8 cellular contexts compared by ENCODE assay signal in genomic region chr6:13454286-13455221, GRCh38. TPM values are rescaled to one million over a fixed set of nuclear protein-coding genes. Genes with fewer than 3 reads are reported as not detected.
DNase-seq lines count a peak whose midpoint lies in the region; ATAC-seq and TF ChIP-seq lines count a peak whose summit lies in the region.

No MANE protein-coding gene starts in this region.

- POLR2A ChIA-PET in activated CD4-positive, alpha-beta memory T cell treated with anti-CD3 and anti-CD28 coated beads, Interleukin-2, amount 10 ng/mL, durations not matched to agents 7 days and 5 days (lab: Charles Lee): interaction anchor here (0.9 to 2.2 kb wide), 7 partner anchors 11 to 306 kb away, joined by 3 to 6 read pairs (median 5); partner anchors contain the start of gene GFOD1

- no peaks in the 10 kb centered on the region for H3K27me3 Mint-ChIP-seq in activated CD4-positive, alpha-beta memory T cell treated with anti-CD3 and anti-CD28 coated beads, Interleukin-2, amount 10 ng/mL, durations not matched to agents 7 days and 5 days
- no peaks in the 10 kb centered on the region for H3K27me3 Mint-ChIP-seq in effector memory CD8-positive, alpha-beta T cell
- no peaks in the 10 kb centered on the region for H3K27me3 Mint-ChIP-seq in natural killer cell (ENCODE audit: low read depth in 2 of 2)

- TF ChIP-seq EP300 in Ishikawa (IDR thresholded peaks at IDR 0.05; ENCODE audit: borderline replicate concordance) (no peak), stomach (IDR thresholded peaks at IDR 0.05) (no peak)

- 50 to 64% (median 63%) methylated on average over 11 of the region's 11 CpGs for WGBS in stomach, 5 donors

- peaks cover 28% of the 10 kb centered on the region for H3K4me1 Mint-ChIP-seq in activated CD4-positive, alpha-beta memory T cell treated with anti-CD3 and anti-CD28 coated beads, Interleukin-2, amount 10 ng/mL, durations not matched to agents 7 days and 5 days
- peaks cover 31 to 38% of the 10 kb centered on the region in 2 donors for H3K4me1 Mint-ChIP-seq in effector memory CD8-positive, alpha-beta T cell (ENCODE audit: low read depth in 2 of 2)
- H3K4me1 Mint-ChIP-seq in natural killer cell: peaks cover 85 to 87% of the 10 kb centered on the region in 2 donors

- no peaks in the 10 kb centered on the region for H3K9me3 ChIP-seq in stomach

- peaks cover 9 to 75% (median 37%) of the 10 kb centered on the region in 4 donors for H3K4me1 ChIP-seq in stomach

- CTCF ChIA-PET in activated CD4-positive, alpha-beta memory T cell treated with anti-CD3 and anti-CD28 coated beads, Interleukin-2, amount 10 ng/mL, durations not matched to agents 7 days and 5 days (lab: Charles Lee): interaction anchor here (0.7 to 3.1 kb wide), 7 partner anchors 10 to 161 kb away, joined by 3 to 11 read pairs (median 3); partner anchors contain the start of gene SIRT5

- peak; percentile 45 for ATAC-seq in GM18511 (IDR thresholded peaks at IDR 0.05; ENCODE audit: unreplicated experiment)
- ATAC-seq in effector memory CD8-positive, alpha-beta T cell (replicated peaks): peak; percentile 87
- ATAC-seq in natural killer cell: peak; percentile 71 to 90 (median 85)
- ATAC-seq in HG03342 (IDR thresholded peaks at IDR 0.05; ENCODE audit: unreplicated experiment): no peak

- no peak overlapping the region for H3K4me3 Mint-ChIP-seq in activated CD4-positive, alpha-beta memory T cell treated with anti-CD3 and anti-CD28 coated beads, Interleukin-2, amount 10 ng/mL, durations not matched to agents 7 days and 5 days
- peak overlapping the region; percentile 75 to 80 for H3K4me3 Mint-ChIP-seq in effector memory CD8-positive, alpha-beta T cell
- peak overlapping the region; percentile 89 for H3K4me3 Mint-ChIP-seq in natural killer cell

- intact Hi-C loops in natural killer cell (cut with micrococcal nuclease) (loop anchor here (1.0 to 2.0 kb wide), 4 partner anchors 12 to 32 kb away; partner anchors contain the start of gene GFOD1), stomach (cut with DNase I; ENCODE audit: low total_unique reads) (no loop called here)

- TF ChIP-seq CTCF in natural killer cell (IDR thresholded peaks at IDR 0.05): no peak
- no peak for TF ChIP-seq CTCF in stomach (IDR thresholded peaks at IDR 0.05)

- no peaks in the 10 kb centered on the region for H3K9me3 Mint-ChIP-seq in activated CD4-positive, alpha-beta memory T cell treated with anti-CD3 and anti-CD28 coated beads, Interleukin-2, amount 10 ng/mL, durations not matched to agents 7 days and 5 days
- no peaks in the 10 kb centered on the region for H3K9me3 Mint-ChIP-seq in effector memory CD8-positive, alpha-beta T cell
- H3K9me3 Mint-ChIP-seq in natural killer cell: no peaks in the 10 kb centered on the region

- H3K27me3 ChIP-seq in stomach: no peaks in the 10 kb centered on the region

- no peaks in the 10 kb centered on the region for H3K36me3 ChIP-seq in stomach

- peak overlapping the region; percentile 44 to 91 (median 76) for H3K27ac ChIP-seq in stomach

- TF ChIP-seq RAD21 in Ishikawa (IDR thresholded peaks at IDR 0.05; ENCODE audit: low read depth): peak; percentile 27; the same call in 1 of the 2 replicates

- peak overlapping the region; percentile 8 for H3K27ac Mint-ChIP-seq in activated CD4-positive, alpha-beta memory T cell treated with anti-CD3 and anti-CD28 coated beads, Interleukin-2, amount 10 ng/mL, durations not matched to agents 7 days and 5 days
- H3K27ac Mint-ChIP-seq in effector memory CD8-positive, alpha-beta T cell: peak overlapping the region; percentile 91 to 97
- H3K27ac Mint-ChIP-seq in natural killer cell: peak overlapping the region; percentile 95 to 99

- H3K36me3 Mint-ChIP-seq in activated CD4-positive, alpha-beta memory T cell treated with anti-CD3 and anti-CD28 coated beads, Interleukin-2, amount 10 ng/mL, durations not matched to agents 7 days and 5 days (ENCODE audit: low read depth): no peaks in the 10 kb centered on the region
- H3K36me3 Mint-ChIP-seq in effector memory CD8-positive, alpha-beta T cell (ENCODE audit: insufficient read depth): peaks cover 7% of the 10 kb centered on the region
- H3K36me3 Mint-ChIP-seq in natural killer cell: no peaks in the 10 kb centered on the region

- peak; percentile 67 for DNase-seq in activated CD4-positive, alpha-beta memory T cell treated with anti-CD3 and anti-CD28 coated beads, Interleukin-2, amount 10 ng/mL, durations not matched to agents 7 days and 5 days
- peak; percentile 51 to 66 (median 61) for DNase-seq in effector memory CD8-positive, alpha-beta T cell
- peak; percentile 81 for DNase-seq in natural killer cell
- DNase-seq in stomach: peak; percentile 32
- DNase-seq in NCI-H2196 (lab: John Stamatoyannopoulos, UW; ENCODE audit: unreplicated experiment): no peak

- no peak overlapping the region for H3K4me3 ChIP-seq in stomach

- TF ChIP-seq POLR2A in stomach (IDR thresholded peaks at IDR 0.05): no peak

TF ChIP-seq in Ishikawa, 13 proteins besides CTCF, POLR2A, EP300 and RAD21:
- TF ChIP-seq ZBTB7A (IDR thresholded peaks at IDR 0.05; ENCODE audit: low read depth) (no peak), FOXM1 (IDR thresholded peaks at IDR 0.05; ENCODE audit: borderline replicate concordance, low read depth) (no peak), CREB1 (IDR thresholded peaks at IDR 0.05; ENCODE audit: low read depth) (no peak), REST (IDR thresholded peaks at IDR 0.05; ENCODE audit: low read depth) (no peak), EGR1 (IDR thresholded peaks at IDR 0.05) (no peak), USF1 (IDR thresholded peaks at IDR 0.05) (no peak)

RNA-seq across cellular contexts. Expression of gene GFOD1, which starts 32.8 kb away (rescaled TPM):
- total RNA-seq in activated CD4-positive, alpha-beta memory T cell treated with anti-CD3 and anti-CD28 coated beads, Interleukin-2, amount 10 ng/mL, durations not matched to agents 7 days and 5 days: 1 to 10 TPM; 3.0 TPM
- total RNA-seq in natural killer cell (10 to 100 TPM; 59.7 to 74.5 (median 71.2) TPM), stomach (10 to 100 TPM in 4 of 5 donors, 1 to 10 TPM in 1; 7.6 to 29.4 (median 17.1) TPM)
- 1 to 10 TPM in 2 of 3 donors, under 1 TPM in 1; 0.76 to 5.3 (median 1.1) TPM for polyA plus RNA-seq in stomach

Comparison
In these comparisons a context has a peak if more than half of its experiments do, and no peak if none do; other contexts are left out.
1. H3K27ac Mint-ChIP-seq: peak in every context shown above with its lines; median percentile 97 in natural killer cell; 94 in effector memory CD8-positive, alpha-beta T cell; 8 in activated CD4-positive, alpha-beta memory T cell treated with anti-CD3 and anti-CD28 coated beads, Interleukin-2, amount 10 ng/mL, durations not matched to agents 7 days and 5 days.